Comparison of ENCODE assay signal across 7 cellular contexts in the genomic region with DNA sequence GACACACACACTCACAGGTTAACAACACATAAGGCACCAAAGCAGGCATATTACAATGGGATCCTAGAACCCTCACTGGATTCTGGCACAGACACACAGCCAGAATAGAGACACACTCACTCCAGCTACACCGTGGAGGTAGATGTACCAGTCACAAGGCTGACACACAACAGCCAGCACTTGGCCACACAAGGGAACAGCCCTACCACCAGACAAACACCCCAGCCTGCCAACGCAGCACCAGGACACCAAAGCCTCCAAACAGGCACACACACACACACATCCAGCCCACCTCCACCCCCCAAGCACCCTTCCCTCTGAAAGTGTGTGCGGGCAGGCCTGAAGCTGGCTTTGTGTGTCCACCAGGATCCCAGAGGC. TPM values are rescaled to one million over a fixed set of nuclear protein-coding genes. Genes with fewer than 3 reads are reported as not detected.
DNase-seq lines count a peak whose midpoint lies in the region; ATAC-seq lines count a peak whose summit lies in the region.

No MANE protein-coding gene starts in this region.

- H3K27me3 Mint-ChIP-seq in activated naive CD8-positive, alpha-beta T cell treated with anti-CD3 and anti-CD28 coated beads, Interleukin-2, amount 50 U/mL, for 24 hours: no peaks in the 10 kb centered on the region

- H3K4me1 ChIP-seq in HUES64 (ENCODE audit: insufficient read depth, low read length): peaks cover 43% of the 10 kb centered on the region

- peak overlapping the region; percentile 5; the same call in 1 of the 2 replicates for H3K9ac ChIP-seq in HUES64 (ENCODE audit: low read depth, low read length)

- H3K27ac ChIP-seq in HUES64 (ENCODE audit: low read depth, low read length): peak overlapping the region; percentile 99; the same call in 1 of the 2 replicates

- peak overlapping the region; percentile 44 for H3K4me3 ChIP-seq in HUES64 (ENCODE audit: low read length)
- peak overlapping the region; percentile 86 for H3K4me3 ChIP-seq in iPS-18c (ENCODE audit: insufficient read depth, low read depth, low read length)

- peak overlapping the region; percentile 96 for H3K27ac Mint-ChIP-seq in activated naive CD8-positive, alpha-beta T cell treated with anti-CD3 and anti-CD28 coated beads, Interleukin-2, amount 50 U/mL, for 24 hours
- peak overlapping the region; percentile 94 for H3K27ac Mint-ChIP-seq in stimulated activated effector memory CD8-positive, alpha-beta T cell treated with anti-CD3 and anti-CD28 coated beads, Interleukin-12 subunit alpha, Interleukin-12 subunit beta, amount 100 ng/mL, for 72 hours

- peaks cover 12% of the 10 kb centered on the region for H3K36me3 ChIP-seq in HUES64 (ENCODE audit: insufficient read depth, low read length)

- WGBS in HUES64: 17% methylated on average over 3 of the region's 3 CpGs

- no peak for DNase-seq in activated naive CD8-positive, alpha-beta T cell treated with anti-CD3 and anti-CD28 coated beads, Interleukin-2, amount 50 U/mL, for 24 hours
- no peak for DNase-seq in stimulated activated effector memory CD8-positive, alpha-beta T cell treated with anti-CD3 and anti-CD28 coated beads, Interleukin-12 subunit alpha, Interleukin-12 subunit beta, amount 100 ng/mL, for 72 hours (ENCODE audit: low spot score in 2 of 2)
- DNase-seq in OCI-M2 (lab: John Stamatoyannopoulos, UW; ENCODE audit: unreplicated experiment): no peak
- DNase-seq in cortex of kidney (lab: John Stamatoyannopoulos, UW): no peak

- H3K9me3 Mint-ChIP-seq in activated naive CD8-positive, alpha-beta T cell treated with anti-CD3 and anti-CD28 coated beads, Interleukin-2, amount 50 U/mL, for 24 hours: no peaks in the 10 kb centered on the region
- H3K9me3 Mint-ChIP-seq in stimulated activated effector memory CD8-positive, alpha-beta T cell treated with anti-CD3 and anti-CD28 coated beads, Interleukin-12 subunit alpha, Interleukin-12 subunit beta, amount 100 ng/mL, for 72 hours: no peaks in the 10 kb centered on the region

- H3K27me3 ChIP-seq in HUES64 (ENCODE audit: insufficient read depth, low read length): peaks cover 12% of the 10 kb centered on the region

- no peak for ATAC-seq in activated naive CD8-positive, alpha-beta T cell treated with anti-CD3 and anti-CD28 coated beads, Interleukin-2, amount 50 U/mL, for 24 hours
- ATAC-seq in stimulated activated effector memory CD8-positive, alpha-beta T cell treated with anti-CD3 and anti-CD28 coated beads, Interleukin-12 subunit alpha, Interleukin-12 subunit beta, amount 100 ng/mL, for 72 hours: no peak
- no peak for ATAC-seq in HG03108 (IDR thresholded peaks at IDR 0.05; ENCODE audit: unreplicated experiment)

- peak overlapping the region; percentile 87 for H3K4me3 Mint-ChIP-seq in activated naive CD8-positive, alpha-beta T cell treated with anti-CD3 and anti-CD28 coated beads, Interleukin-2, amount 50 U/mL, for 24 hours
- H3K4me3 Mint-ChIP-seq in stimulated activated effector memory CD8-positive, alpha-beta T cell treated with anti-CD3 and anti-CD28 coated beads, Interleukin-12 subunit alpha, Interleukin-12 subunit beta, amount 100 ng/mL, for 72 hours: peak overlapping the region; percentile 94

- peaks cover 75% of the 10 kb centered on the region for H3K4me1 Mint-ChIP-seq in activated naive CD8-positive, alpha-beta T cell treated with anti-CD3 and anti-CD28 coated beads, Interleukin-2, amount 50 U/mL, for 24 hours
- peaks cover 90% of the 10 kb centered on the region for H3K4me1 Mint-ChIP-seq in stimulated activated effector memory CD8-positive, alpha-beta T cell treated with anti-CD3 and anti-CD28 coated beads, Interleukin-12 subunit alpha, Interleukin-12 subunit beta, amount 100 ng/mL, for 72 hours

- H3K9me3 ChIP-seq in HUES64 (ENCODE audit: insufficient read depth, low read depth, low read length) (no peaks in the 10 kb centered on the region), iPS-18c (ENCODE audit: control insufficient read depth, insufficient read depth, low read length) (no peaks in the 10 kb centered on the region)

- peaks cover 9% of the 10 kb centered on the region for H3K36me3 Mint-ChIP-seq in activated naive CD8-positive, alpha-beta T cell treated with anti-CD3 and anti-CD28 coated beads, Interleukin-2, amount 50 U/mL, for 24 hours (ENCODE audit: low read depth)
- H3K36me3 Mint-ChIP-seq in stimulated activated effector memory CD8-positive, alpha-beta T cell treated with anti-CD3 and anti-CD28 coated beads, Interleukin-12 subunit alpha, Interleukin-12 subunit beta, amount 100 ng/mL, for 72 hours: peaks cover 73% of the 10 kb centered on the region

RNA-seq across cellular contexts. Expression of gene ITGB7, which starts 10.9 kb away (rescaled TPM):
- polyA plus RNA-seq in HUES64 (2013, experiment 1 of 2): 0.75 TPM
- polyA plus RNA-seq in HUES64 (2013, experiment 2 of 2): not detected

RNA-seq across cellular contexts. Expression of gene RARG, which starts 14.1 kb away (rescaled TPM):
- polyA plus RNA-seq in HUES64 (2013, experiment 1 of 2): 34.3 TPM
- polyA plus RNA-seq in HUES64 (2013, experiment 2 of 2): 37.8 TPM

RNA-seq across cellular contexts. Expression of gene CSAD, which starts 37.2 kb away (rescaled TPM):
- 4.9 TPM for polyA plus RNA-seq in HUES64 (2013, experiment 1 of 2)
- 5.6 TPM for polyA plus RNA-seq in HUES64 (2013, experiment 2 of 2)

RNA-seq across cellular contexts. Expression of gene ZNF740, which starts 37.4 kb away (rescaled TPM):
- polyA plus RNA-seq in HUES64 (2013, experiment 1 of 2): 15.2 TPM
- 16.5 TPM for polyA plus RNA-seq in HUES64 (2013, experiment 2 of 2)

RNA-seq across cellular contexts. Expression of gene ESPL1, which starts 50.2 kb away (rescaled TPM):
- 20.0 TPM for polyA plus RNA-seq in HUES64 (2013, experiment 1 of 2)
- 17.4 TPM for polyA plus RNA-seq in HUES64 (2013, experiment 2 of 2)
